Comparison of ENCODE assay signal across 21 cellular contexts in the genomic region with DNA sequence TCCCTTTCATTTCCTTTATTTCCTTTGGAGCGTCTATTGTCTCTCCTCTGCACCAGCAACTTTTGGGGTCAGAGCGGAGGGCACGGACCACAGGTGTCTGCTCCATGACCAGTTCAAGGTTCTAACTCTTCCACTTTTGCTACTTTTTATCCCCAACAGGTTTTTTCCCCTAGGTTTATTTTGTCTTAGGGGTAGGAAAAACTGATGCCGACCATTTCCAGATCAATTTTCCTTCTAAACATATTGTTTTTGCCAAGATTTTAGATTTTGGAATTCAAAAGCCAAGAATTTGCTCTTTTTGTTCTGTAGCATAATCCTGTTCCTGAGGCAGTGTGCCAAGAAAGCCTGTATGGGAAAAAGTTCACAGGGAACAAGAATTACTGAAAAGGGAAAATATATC. TPM values are rescaled to one million over a fixed set of nuclear protein-coding genes. Genes with fewer than 3 reads are reported as not detected.
"Had no signal": no experiment of that assay in that cellular context is flagged by ENCODE, and none has a peak within 500 bp of the region (broad histone marks: within the 10 kb centered on the region; RNA-seq: fewer than 3 reads in every experiment).

No MANE protein-coding gene starts in this region.

- H3K9me3 ChIP-seq: colonic mucosa, esophagus squamous epithelium, gastrocnemius medialis, left lung, lower lobe of right lung had no signal

- H3K4me3 ChIP-seq: colonic mucosa, esophagus squamous epithelium, gastrocnemius medialis, heart right ventricle, left lung, lower lobe of right lung had no signal

- H3K27ac ChIP-seq: colonic mucosa, epithelial cell of prostate, esophagus squamous epithelium, gastrocnemius medialis, heart right ventricle, left lung, lower lobe of right lung had no signal

- DNase-seq: cerebellar nuclear complex; colonic mucosa; cortex of kidney; effector CD8-positive, alpha-beta T cell; erythroblast; esophagus squamous epithelium; foreskin melanocyte; gastrocnemius medialis; glutamatergic neuron; head of caudate nucleus; heart right ventricle; hippocampal formation; left cardiac atrium; left lung; left ventricle myocardium superior; lower lobe of right lung; mesenchymal stem cell; midbrain; naive B cell had no signal

- H3K36me3 ChIP-seq: colonic mucosa, esophagus squamous epithelium, gastrocnemius medialis, left lung, lower lobe of right lung had no signal

- H3K4me1 ChIP-seq: colonic mucosa, gastrocnemius medialis, left lung, lower lobe of right lung had no signal

- H3K27me3 ChIP-seq: colonic mucosa, esophagus squamous epithelium, gastrocnemius medialis, heart right ventricle, left lung had no signal

RNA-seq across cellular contexts. Expression of gene COLGALT2, which starts 45.0 kb away (rescaled TPM):
- polyA plus RNA-seq: keratinocyte had no signal
